Comparison of ENCODE assay signal across 27 cellular contexts in genomic region chr6:170122676-170123075, GRCh38.
DNase-seq lines count a peak whose midpoint lies in the region; TF ChIP-seq lines count a peak whose summit lies in the region.
"Had no signal": no experiment of that assay in that cellular context is flagged by ENCODE, and none has a peak within 500 bp of the region (broad histone marks: within the 10 kb centered on the region; RNA-seq: fewer than 3 reads in every experiment).

No MANE protein-coding gene starts in this region.

- POLR2A ChIA-PET in activated CD4-positive, alpha-beta T cell treated with anti-CD3 and anti-CD28 coated beads, Interleukin-2, amount 10 ng/mL, durations not matched to agents 7 days and 5 days (lab: Charles Lee): no interaction called here

- H3K27ac Mint-ChIP-seq in activated CD4-positive, alpha-beta T cell treated with anti-CD3 and anti-CD28 coated beads, Interleukin-2, amount 10 ng/mL, durations not matched to agents 7 days and 5 days: no peak overlapping the region
- H3K27ac Mint-ChIP-seq: activated CD8-positive, alpha-beta T cell treated with anti-CD3 and anti-CD28 coated beads, Interleukin-2, amount 10 ng/mL, durations not matched to agents 7 days and 5 days; activated T-helper 17 cell treated with anti-CD3 and anti-CD28 coated beads, Interleukin-2, amount 50 U/mL, for 72 hours had no signal

- TF ChIP-seq EP300 in sigmoid colon (IDR thresholded peaks at IDR 0.05): no peak

- dilution Hi-C loops in mammary epithelial cell (cut with HindIII; ENCODE audit: low sequenced_read_pairs): loop anchor here (25.0 kb wide), 1 partner anchor 285 kb away; no protein-coding TSS in a partner anchor

- no peak overlapping the region for H3K4me3 Mint-ChIP-seq in activated CD4-positive, alpha-beta T cell treated with anti-CD3 and anti-CD28 coated beads, Interleukin-2, amount 10 ng/mL, durations not matched to agents 7 days and 5 days
- H3K4me3 Mint-ChIP-seq: activated CD8-positive, alpha-beta T cell treated with anti-CD3 and anti-CD28 coated beads, Interleukin-2, amount 10 ng/mL, durations not matched to agents 7 days and 5 days; activated T-helper 17 cell treated with anti-CD3 and anti-CD28 coated beads, Interleukin-2, amount 50 U/mL, for 72 hours had no signal

- TF ChIP-seq POLR2A in sigmoid colon (IDR thresholded peaks at IDR 0.05): no peak

- WGBS in mammary epithelial cell (ENCODE audit: low coverage, missing lambda C conversion rate): 54% methylated on average over 1 of the region's 1 CpG
- 78 to 84% methylated on average over 1 of the region's 1 CpG for WGBS in sigmoid colon, 2 donors

- H3K27me3 Mint-ChIP-seq in activated CD4-positive, alpha-beta T cell treated with anti-CD3 and anti-CD28 coated beads, Interleukin-2, amount 10 ng/mL, durations not matched to agents 7 days and 5 days: peaks cover 9% of the 10 kb centered on the region

- peaks cover 23% of the 10 kb centered on the region for H3K9me3 ChIP-seq in MG63
- peaks cover 8% of the 10 kb centered on the region for H3K9me3 ChIP-seq in mammary epithelial cell (replicated peaks; ENCODE audit: insufficient read depth, low read length)
- H3K9me3 ChIP-seq in sigmoid colon: peaks cover 0 to 4% (median 0%) of the 10 kb centered on the region in 4 donors
- H3K9me3 ChIP-seq: ovary had no signal

- no peaks in the 10 kb centered on the region for H3K79me2 ChIP-seq in mammary epithelial cell (ENCODE audit: insufficient read depth, low read length)

- in situ Hi-C loops in mammary epithelial cell (cut with MboI; ENCODE audit: low sequenced_read_pairs in 2 of 2): no loop called here

- H2AFZ ChIP-seq in mammary epithelial cell (ENCODE audit: low read depth, low read length): peak overlapping the region; percentile 18

- peaks cover 3% of the 10 kb centered on the region for H3K36me3 Mint-ChIP-seq in activated CD4-positive, alpha-beta T cell treated with anti-CD3 and anti-CD28 coated beads, Interleukin-2, amount 10 ng/mL, durations not matched to agents 7 days and 5 days (ENCODE audit: low read depth)

- BruUV-seq in mammary epithelial cell (replicated peaks; lab: Mats Ljungman, UMichigan): no TSS peak

- no peak for TF ChIP-seq CTCF in mammary epithelial cell (conservative IDR thresholded peaks at IDR 0.05 in 1 of 2, IDR thresholded peaks at IDR 0.05 in 1 of 2; ENCODE audit: extremely low read depth in 1 of 2, insufficient read depth in 1 of 2, low read depth in 1 of 2, low read length in 2 of 2)
- no peak for TF ChIP-seq CTCF in fibroblast of mammary gland (conservative IDR thresholded peaks at IDR 0.05; ENCODE audit: control insufficient read depth, insufficient read depth, low read depth, low read length)
- TF ChIP-seq CTCF in sigmoid colon (IDR thresholded peaks at IDR 0.05): no peak

- intact Hi-C loops in mammary epithelial cell (cut with micrococcal nuclease): no loop called here
- intact Hi-C loops in sigmoid colon (cut with DNase I): no loop called here

- H3K4me2 ChIP-seq in mammary epithelial cell (ENCODE audit: insufficient read depth, low read depth, low read length): no peak overlapping the region

- no peaks in the 10 kb centered on the region for H4K20me1 ChIP-seq in mammary epithelial cell (ENCODE audit: insufficient read depth, low read length)

- no peak overlapping the region for H3K9ac ChIP-seq in mammary epithelial cell (ENCODE audit: insufficient read depth, low read length)

- H3K9me3 Mint-ChIP-seq in activated CD4-positive, alpha-beta T cell treated with anti-CD3 and anti-CD28 coated beads, Interleukin-2, amount 10 ng/mL, durations not matched to agents 7 days and 5 days: peaks cover 27% of the 10 kb centered on the region

- H3K27ac ChIP-seq in mammary epithelial cell (ENCODE audit: insufficient read depth, low read depth, low read length) (no peak overlapping the region), sigmoid colon (no peak overlapping the region)
- H3K27ac ChIP-seq: brain microvascular endothelial cell, ovary had no signal

- H3K4me1 ChIP-seq in mammary epithelial cell (ENCODE audit: insufficient read depth, low read length) (peaks cover 15% of the 10 kb centered on the region), sigmoid colon (no peaks in the 10 kb centered on the region)

- H3K27me3 ChIP-seq in MG63 (no peaks in the 10 kb centered on the region), mammary epithelial cell (ENCODE audit: insufficient read depth, low read length) (no peaks in the 10 kb centered on the region), sigmoid colon (no peaks in the 10 kb centered on the region)
- H3K27me3 ChIP-seq: brain microvascular endothelial cell, ovary had no signal

- CTCF ChIA-PET in mammary epithelial cell (lab: Charles Lee; ENCODE audit: low non-redundant PET): no interaction called here
- CTCF ChIA-PET in activated CD4-positive, alpha-beta T cell treated with anti-CD3 and anti-CD28 coated beads, Interleukin-2, amount 10 ng/mL, durations not matched to agents 7 days and 5 days (lab: Charles Lee): interaction anchor here (0.6 kb wide), 1 partner anchor 40 kb away, joined by 3 read pairs; no protein-coding TSS in a partner anchor

- H3K36me3 ChIP-seq in MG63: no peaks in the 10 kb centered on the region
- no peaks in the 10 kb centered on the region for H3K36me3 ChIP-seq in mammary epithelial cell (ENCODE audit: insufficient read depth, low read length)
- no peaks in the 10 kb centered on the region for H3K36me3 ChIP-seq in sigmoid colon
- H3K36me3 ChIP-seq: brain microvascular endothelial cell, ovary had no signal

- no peak overlapping the region for H3K4me3 ChIP-seq in MG63
- no peak overlapping the region for H3K4me3 ChIP-seq in mammary epithelial cell (replicated peaks in 1 of 3; ENCODE audit: insufficient read depth in 1 of 3, low read depth in 2 of 3, low read length in 3 of 3)
- no peak overlapping the region for H3K4me3 ChIP-seq in fibroblast of mammary gland (ENCODE audit: control insufficient read depth, low read depth, low read length)
- H3K4me3 ChIP-seq in sigmoid colon: no peak overlapping the region
- H3K4me3 ChIP-seq: ovary had no signal

- DNase-seq in MG63: peak; percentile 63
- peak; percentile 21 for DNase-seq in mammary epithelial cell
- peak; percentile 10 for DNase-seq in fibroblast of mammary gland (ENCODE audit: low read depth)
- DNase-seq in sigmoid colon: peak; percentile 10
- DNase-seq in NCI-H510A treated with DMSO at 0.1 percent for 48 hours (lab: John Stamatoyannopoulos, UW): no peak
- DNase-seq in SKM-1 treated with dmso at 0.1 percent for 144 hours (lab: John Stamatoyannopoulos, UW; ENCODE audit: unreplicated experiment): no peak
- no peak for DNase-seq in activated CD4-positive, alpha-beta T cell treated with anti-CD3 and anti-CD28 coated beads, Interleukin-2, amount 10 ng/mL, durations not matched to agents 7 days and 5 days
- DNase-seq: ACHN; activated CD8-positive, alpha-beta T cell treated with anti-CD3 and anti-CD28 coated beads, Interleukin-2, amount 10 ng/mL, durations not matched to agents 7 days and 5 days; activated naive CD4-positive, alpha-beta T cell treated with anti-CD3 and anti-CD28 coated beads, Interleukin-2, amount 50 U/mL, for 16 hours; amniotic stem cell; brain microvascular endothelial cell; DMS 273 treated with DMSO at 0.1 percent for 48 hours; effector CD4-positive, alpha-beta T cell; KG1; left cardiac atrium; MM.1S; NCI-H1930; NCI-H526; NK-92 treated with Interleukin-12 subunit alpha and Interleukin-12 subunit beta, amount 100 ng/mL, for 24 hours; PC-3; SHP77; stimulated activated CD4-positive, alpha-beta T cell treated with anti-CD3 and anti-CD28 coated beads, Interleukin-1b, Interleukin-23, amount 100 ng/mL, for 48 hours; stimulated activated naive CD4-positive, alpha-beta T cell treated with Interleukin-2 at 50 U/mL for 16 hours; T-helper 2 cell had no signal

- no peaks in the 10 kb centered on the region for H3K4me1 Mint-ChIP-seq in activated CD4-positive, alpha-beta T cell treated with anti-CD3 and anti-CD28 coated beads, Interleukin-2, amount 10 ng/mL, durations not matched to agents 7 days and 5 days
- H3K4me1 Mint-ChIP-seq: activated T-helper 17 cell treated with anti-CD3 and anti-CD28 coated beads, Interleukin-2, amount 50 U/mL, for 72 hours had no signal

Comparison
In these comparisons a context has a peak if more than half of its experiments do, and no peak if none do; other contexts are left out.
1. DNase-seq: peak in MG63 (single experiment), mammary epithelial cell (single experiment), fibroblast of mammary gland (single experiment) and sigmoid colon (single experiment); none in NCI-H510A treated with DMSO at 0.1 percent for 48 hours (single experiment), SKM-1 treated with dmso at 0.1 percent for 144 hours (single experiment) and activated CD4-positive, alpha-beta T cell treated with anti-CD3 and anti-CD28 coated beads, Interleukin-2, amount 10 ng/mL, durations not matched to agents 7 days and 5 days (single experiment).